Comparison of ENCODE assay signal across 8 cellular contexts in genomic region chr1:231053493-231054162, GRCh38. TPM values are rescaled to one million over a fixed set of nuclear protein-coding genes. Genes with fewer than 3 reads are reported as not detected.
A peak's percentile ranks its signal among the peaks of the same experiment; 100 is the strongest.
DNase-seq lines count a peak whose midpoint lies in the region; ATAC-seq and TF ChIP-seq lines count a peak whose summit lies in the region.

No MANE protein-coding gene starts in this region.

- no peak overlapping the region for H3K9ac ChIP-seq in colonic mucosa (ENCODE audit: low read depth in 2 of 2, low read length in 2 of 2)
- H3K9ac ChIP-seq in neural progenitor cell, result no peak overlapping the region

- H3K4me3 Mint-ChIP-seq in neural progenitor cell, result no peak overlapping the region

- H3K79me2 ChIP-seq in neural progenitor cell (ENCODE audit: low read depth), result no peaks in the 10 kb centered on the region

- H3K4me1 Mint-ChIP-seq in neural progenitor cell, result peaks cover 13% of the 10 kb centered on the region

- H3K36me3 Mint-ChIP-seq in neural progenitor cell, result no peaks in the 10 kb centered on the region

- H3K9me3 Mint-ChIP-seq in neural progenitor cell, result peaks cover 4% of the 10 kb centered on the region

- no peaks in the 10 kb centered on the region for H4K20me1 ChIP-seq in neural progenitor cell (ENCODE audit: low read depth)

- no peak overlapping the region for H3K27ac Mint-ChIP-seq in neural progenitor cell

- H3K4me1 ChIP-seq in colonic mucosa, result peaks cover 7% of the 10 kb centered on the region
- peaks cover 19% of the 10 kb centered on the region for H3K4me1 ChIP-seq in neuron (ENCODE audit: insufficient read depth, low read length)
- no peaks in the 10 kb centered on the region for H3K4me1 ChIP-seq in neural progenitor cell

- H2AFZ ChIP-seq in neuron (ENCODE audit: low read depth, low read length) (no peak overlapping the region), neural progenitor cell (replicated peaks) (no peak overlapping the region)

- H3K4me2 ChIP-seq in neural progenitor cell, result no peak overlapping the region

- H3K27me3 ChIP-seq in colonic mucosa, result no peaks in the 10 kb centered on the region
- H3K27me3 ChIP-seq in neuron (ENCODE audit: insufficient read depth, low read length), result peaks cover 2% of the 10 kb centered on the region
- peaks cover 55% of the 10 kb centered on the region for H3K27me3 ChIP-seq in neural progenitor cell

- H3K9me3 ChIP-seq in colonic mucosa (no peaks in the 10 kb centered on the region), neuron (ENCODE audit: low read length) (no peaks in the 10 kb centered on the region), neural progenitor cell (ENCODE audit: low read depth) (no peaks in the 10 kb centered on the region)

- DNase-seq in EH (ENCODE audit: low read depth) (peak; percentile 88), NCI-H2196 (lab: John Stamatoyannopoulos, UW; ENCODE audit: unreplicated experiment) (peak; percentile 87), colonic mucosa (peak; percentile 33), T-helper 9 cell (no peak), HEK293T (ENCODE audit: extremely low spot score) (no peak), neural progenitor cell (ENCODE audit: low spot score) (no peak)

- POLR2A ChIA-PET in HEK293T (lab: Yijun Ruan, JAX), result interaction anchor here (1.5 kb wide), 1 partner anchor 13 kb away, joined by 7 read pairs; the partner anchor contains the start of gene FAM89A

- H3K4me3 ChIP-seq in colonic mucosa (no peak overlapping the region), neuron (ENCODE audit: low read length) (peak overlapping the region; percentile 13), neural progenitor cell (no peak overlapping the region)

- CTCF ChIA-PET in HEK293T (lab: Yijun Ruan, JAX), result interaction anchor here (0.7 to 1.2 kb wide), 2 partner anchors 11 to 412 kb away, joined by 3 read pairs; no protein-coding TSS in a partner anchor

- TF ChIP-seq CTCF in colonic mucosa (IDR thresholded peaks at IDR 0.05) (no peak), neural progenitor cell (IDR thresholded peaks at IDR 0.05) (no peak)

- no peaks in the 10 kb centered on the region for H3F3A ChIP-seq in neural progenitor cell (ENCODE audit: low read depth)

- H3K27me3 Mint-ChIP-seq in neural progenitor cell (ENCODE audit: insufficient read depth, low read depth), result peaks cover under 1% of the 10 kb centered on the region

- intact Hi-C loops in colonic mucosa (cut with DNase I), result no loop called here

- H3K27ac ChIP-seq in colonic mucosa, result no peak overlapping the region
- no peak overlapping the region for H3K27ac ChIP-seq in neural progenitor cell

- H3K36me3 ChIP-seq in colonic mucosa (no peaks in the 10 kb centered on the region), neuron (ENCODE audit: insufficient read depth, low read length) (no peaks in the 10 kb centered on the region), neural progenitor cell (no peaks in the 10 kb centered on the region)

- peak; percentile 89 for ATAC-seq in GM21576 (IDR thresholded peaks at IDR 0.05; ENCODE audit: unreplicated experiment)

TF ChIP-seq in HEK293T, 16 proteins besides CTCF, POLR2A, EP300 and RAD21:
- TF ChIP-seq FOXM1 (IDR thresholded peaks at IDR 0.05; ENCODE audit: borderline replicate concordance) (no peak), CTBP1 (IDR thresholded peaks at IDR 0.05; ENCODE audit: borderline replicate concordance) (no peak), PKNOX1 (IDR thresholded peaks at IDR 0.05) (no peak), NFRKB (IDR thresholded peaks at IDR 0.05) (no peak), ZNF384 (IDR thresholded peaks at IDR 0.05) (no peak), LEF1 (IDR thresholded peaks at IDR 0.05; ENCODE audit: borderline replicate concordance) (no peak), BHLHE40 (IDR thresholded peaks at IDR 0.05; ENCODE audit: borderline replicate concordance) (no peak), FOXA1 (IDR thresholded peaks at IDR 0.05) (no peak), SUZ12 (IDR thresholded peaks at IDR 0.05) (no peak), FOXK2 (IDR thresholded peaks at IDR 0.05) (no peak), TARDBP (IDR thresholded peaks at IDR 0.05) (no peak), HDGF (IDR thresholded peaks at IDR 0.05; ENCODE audit: borderline replicate concordance) (no peak), ELF4 (IDR thresholded peaks at IDR 0.05) (no peak), SP1 (IDR thresholded peaks at IDR 0.05) (no peak), L3MBTL2 (conservative IDR thresholded peaks at IDR 0.05) (no peak), ARNT (IDR thresholded peaks at IDR 0.05) (no peak)

RNA-seq across cellular contexts. Expression of gene FAM89A, which starts 13.6 kb away (rescaled TPM):
- 1 to 10 TPM; 3.6 to 6.3 TPM for total RNA-seq in colonic mucosa
- 1.9 and 2.1 TPM in 2 replicates for total RNA-seq in neural progenitor cell (ENCODE audit: low replicate concordance)

Comparison
In these comparisons a context has a peak if more than half of its experiments do, and no peak if none do; other contexts are left out.
1. DNase-seq: peak in EH (single experiment), NCI-H2196 (single experiment) and colonic mucosa (single experiment); none in T-helper 9 cell (single experiment), HEK293T (single experiment) and neural progenitor cell (single experiment).